In genomic region chr1:2267862-2268261, GRCh38 we compare ENCODE assay signal across 17 cellular contexts. TPM values are rescaled to one million over a fixed set of nuclear protein-coding genes. Genes with fewer than 3 reads are reported as not detected.
DNase-seq lines count a peak whose midpoint lies in the region; ATAC-seq, FAIRE-seq and TF ChIP-seq lines count a peak whose summit lies in the region.
"Had no signal": no experiment of that assay in that cellular context is flagged by ENCODE, and none has a peak within 500 bp of the region (broad histone marks: within the 10 kb centered on the region; RNA-seq: fewer than 3 reads in every experiment).

No MANE protein-coding gene starts in this region.

- no peaks in the 10 kb centered on the region for H3K27me3 ChIP-seq in CD4-positive, alpha-beta T cell (ENCODE audit: control insufficient read depth, insufficient read depth, low read length)
- no peaks in the 10 kb centered on the region for H3K27me3 ChIP-seq in right lobe of liver
- H3K27me3 ChIP-seq: BE2C had no signal

- H3K4me3 Mint-ChIP-seq in CD4-positive, alpha-beta T cell = no peak overlapping the region
- H3K4me3 Mint-ChIP-seq in effector memory CD8-positive, alpha-beta T cell = no peak overlapping the region

- no peak overlapping the region for H3K4me3 ChIP-seq in right lobe of liver
- H3K4me3 ChIP-seq: SK-N-MC had no signal

- ATAC-seq in CD4-positive, alpha-beta T cell (ENCODE audit: poor library complexity) = peak; percentile 1
- ATAC-seq in effector memory CD8-positive, alpha-beta T cell (replicated peaks) = peak; percentile 3
- ATAC-seq in right lobe of liver = no peak

- TF ChIP-seq CTCF in CD4-positive, alpha-beta T cell (IDR thresholded peaks at IDR 0.05) = no peak
- TF ChIP-seq CTCF in RWPE1 (conservative IDR thresholded peaks at IDR 0.05; ENCODE audit: low read depth) = no peak
- no peak for TF ChIP-seq CTCF in right lobe of liver (IDR thresholded peaks at IDR 0.05)

- H3K9me3 Mint-ChIP-seq in CD4-positive, alpha-beta T cell = no peaks in the 10 kb centered on the region
- no peaks in the 10 kb centered on the region for H3K9me3 Mint-ChIP-seq in effector memory CD8-positive, alpha-beta T cell

- POLR2A ChIA-PET in CD4-positive, alpha-beta T cell (lab: Charles Lee) = no interaction called here
- POLR2A ChIA-PET in RWPE1 (lab: Yijun Ruan, JAX; ENCODE audit: low non-redundant PET) = no interaction called here

- no peaks in the 10 kb centered on the region for H3K9me3 ChIP-seq in CD4-positive, alpha-beta T cell (ENCODE audit: control insufficient read depth, low read length)
- no peaks in the 10 kb centered on the region for H3K9me3 ChIP-seq in right lobe of liver
- H3K9me3 ChIP-seq: BE2C had no signal

- intact Hi-C loops in CD4-positive, alpha-beta T cell (cut with DNase I, micrococcal nuclease) = no loop called here
- intact Hi-C loops in right lobe of liver (cut with DNase I) = no loop called here

- peak overlapping the region; percentile 85 for H3K27ac Mint-ChIP-seq in CD4-positive, alpha-beta T cell
- peak overlapping the region; percentile 86 to 95 for H3K27ac Mint-ChIP-seq in effector memory CD8-positive, alpha-beta T cell

- no peak overlapping the region for H3K27ac ChIP-seq in CD4-positive, alpha-beta T cell (ENCODE audit: low read depth, low read length)
- H3K27ac ChIP-seq in RWPE1 (peak overlapping the region; percentile 49), right lobe of liver (no peak overlapping the region)
- H3K27ac ChIP-seq: SK-N-MC had no signal

- H3K36me3 ChIP-seq in right lobe of liver = no peaks in the 10 kb centered on the region
- H3K36me3 ChIP-seq: BE2C had no signal

- TF ChIP-seq POLR2A in right lobe of liver (IDR thresholded peaks at IDR 0.05) = no peak
- TF ChIP-seq POLR2A in GM12891 (IDR thresholded peaks at IDR 0.05; ENCODE audit: low read depth, low read length) = no peak

- no peaks in the 10 kb centered on the region for H3K27me3 Mint-ChIP-seq in CD4-positive, alpha-beta T cell
- no peaks in the 10 kb centered on the region for H3K27me3 Mint-ChIP-seq in effector memory CD8-positive, alpha-beta T cell

- CTCF ChIA-PET in CD4-positive, alpha-beta T cell (lab: Charles Lee) = no interaction called here
- CTCF ChIA-PET in RWPE1 (lab: Yijun Ruan, JAX) = no interaction called here

- peaks cover 36% of the 10 kb centered on the region for H3K36me3 Mint-ChIP-seq in CD4-positive, alpha-beta T cell (ENCODE audit: low read depth)
- H3K36me3 Mint-ChIP-seq in effector memory CD8-positive, alpha-beta T cell (ENCODE audit: insufficient read depth) = peaks cover 97% of the 10 kb centered on the region

- FAIRE-seq in GM12891 (lab: Jason Lieb, UNC) = no peak
- FAIRE-seq: D721Med, HTR-8/SVneo had no signal

- peaks cover 62% of the 10 kb centered on the region for H3K4me1 Mint-ChIP-seq in CD4-positive, alpha-beta T cell (ENCODE audit: low read depth)
- H3K4me1 Mint-ChIP-seq in effector memory CD8-positive, alpha-beta T cell (ENCODE audit: low read depth in 2 of 2) = peaks cover 38 to 40% of the 10 kb centered on the region in 2 donors

- no CpG with 5 or more reads among the region's 15 CpGs for WGBS in right lobe of liver (ENCODE audit: insufficient coverage, low coverage, low lambda C conversion rate, missing lambda C conversion rate)

- no peak for DNase-seq in CD4-positive, alpha-beta T cell
- DNase-seq in RWPE1 (ENCODE audit: low spot score) (no peak), right lobe of liver (peak; percentile 19 to 53 (median 45)), GM12891 (ENCODE audit: insufficient read length, low spot score) (no peak), NCI-H2081 treated with DMSO at 0.1 percent for 48 hours (lab: John Stamatoyannopoulos, UW) (no peak), NCI-H345 treated with DMSO at 0.1 percent for 48 hours (lab: John Stamatoyannopoulos, UW; ENCODE audit: unreplicated experiment) (no peak)
- no peak for DNase-seq in effector memory CD8-positive, alpha-beta T cell
- DNase-seq: BE2C; CD8-positive, alpha-beta memory T cell; DMS79; HCEC 1CT; NCI-H1930; NCI-H2171 treated with DMSO at 0.1 percent for 48 hours; NCI-H82 had no signal

- H3K4me1 ChIP-seq in right lobe of liver = peaks cover 2 to 62% (median 36%) of the 10 kb centered on the region in 4 donors
- H3K4me1 ChIP-seq: BE2C had no signal

TF ChIP-seq in GM12891, 5 proteins besides CTCF, POLR2A, EP300 and RAD21:
- no peak for TF ChIP-seq POU2F2 (IDR thresholded peaks at IDR 0.05; ENCODE audit: low read depth, low read length)
- TF ChIP-seq POLR2AphosphoS5 (IDR thresholded peaks at IDR 0.05; ENCODE audit: low read depth, low read length) = no peak
- no peak for TF ChIP-seq SPI1 (IDR thresholded peaks at IDR 0.05; ENCODE audit: low read depth, low read length)
- TF ChIP-seq TAF1 (IDR thresholded peaks at IDR 0.05; ENCODE audit: low read depth, low read length) = no peak
- TF ChIP-seq PAX5 (IDR thresholded peaks at IDR 0.05; ENCODE audit: insufficient read depth, low read length, severe bottlenecking) = no peak

RNA-seq across cellular contexts. Expression of gene SKI, which starts 39.7 kb away (rescaled TPM):
- 100 to 1,000 TPM; 286 to 324 TPM for total RNA-seq in CD4-positive, alpha-beta T cell
- total RNA-seq in right lobe of liver = 10 to 100 TPM; 23.7 to 84.8 (median 31.4) TPM
- 3.2 TPM for polyA plus RNA-seq in GM12891 (2012; ENCODE audit: low read depth, missing spikeins)

Comparison
In these comparisons a context has a peak if more than half of its experiments do, and no peak if none do; other contexts are left out.
1. ATAC-seq: peak in CD4-positive, alpha-beta T cell (single experiment) and effector memory CD8-positive, alpha-beta T cell (single experiment); none in right lobe of liver (0 of 4).
2. DNase-seq: peak in right lobe of liver (3 of 3); none in CD4-positive, alpha-beta T cell (0 of 10), RWPE1 (single experiment), effector memory CD8-positive, alpha-beta T cell (0 of 3), GM12891 (single experiment), NCI-H2081 treated with DMSO at 0.1 percent for 48 hours (single experiment) and NCI-H345 treated with DMSO at 0.1 percent for 48 hours (single experiment).